Comparison of ENCODE assay signal across 1 cellular context in genomic region chr10:132429281-132430230, GRCh38.
TF ChIP-seq lines count a peak whose summit lies in the region.

No MANE protein-coding gene starts in this region.

TF ChIP-seq in WTC11, 78 proteins besides CTCF, POLR2A, EP300 and RAD21 (continued from another document):
- TF ChIP-seq ZNF532 (CRISPR knock-in tag; IDR thresholded peaks at IDR 0.05; ENCODE audit: borderline replicate concordance) (no peak), SMAD3 (CRISPR knock-in tag; IDR thresholded peaks at IDR 0.05; ENCODE audit: borderline replicate concordance) (no peak), AFF4 (CRISPR knock-in tag; IDR thresholded peaks at IDR 0.05; ENCODE audit: borderline replicate concordance) (no peak), KAT7 (CRISPR knock-in tag; IDR thresholded peaks at IDR 0.05; ENCODE audit: borderline replicate concordance) (no peak), ZNF671 (CRISPR knock-in tag; IDR thresholded peaks at IDR 0.05) (no peak), ZMAT4 (CRISPR knock-in tag; IDR thresholded peaks at IDR 0.05) (no peak), MXD4 (CRISPR knock-in tag; IDR thresholded peaks at IDR 0.05; ENCODE audit: borderline replicate concordance) (no peak), ATF3 (CRISPR knock-in tag; conservative IDR thresholded peaks at IDR 0.05) (no peak), ZNF317 (CRISPR knock-in tag; IDR thresholded peaks at IDR 0.05; ENCODE audit: borderline replicate concordance, low read depth) (no peak), ZNF232 (CRISPR knock-in tag; IDR thresholded peaks at IDR 0.05) (no peak)
